27 cellular contexts compared by ENCODE assay signal in the genomic region with DNA sequence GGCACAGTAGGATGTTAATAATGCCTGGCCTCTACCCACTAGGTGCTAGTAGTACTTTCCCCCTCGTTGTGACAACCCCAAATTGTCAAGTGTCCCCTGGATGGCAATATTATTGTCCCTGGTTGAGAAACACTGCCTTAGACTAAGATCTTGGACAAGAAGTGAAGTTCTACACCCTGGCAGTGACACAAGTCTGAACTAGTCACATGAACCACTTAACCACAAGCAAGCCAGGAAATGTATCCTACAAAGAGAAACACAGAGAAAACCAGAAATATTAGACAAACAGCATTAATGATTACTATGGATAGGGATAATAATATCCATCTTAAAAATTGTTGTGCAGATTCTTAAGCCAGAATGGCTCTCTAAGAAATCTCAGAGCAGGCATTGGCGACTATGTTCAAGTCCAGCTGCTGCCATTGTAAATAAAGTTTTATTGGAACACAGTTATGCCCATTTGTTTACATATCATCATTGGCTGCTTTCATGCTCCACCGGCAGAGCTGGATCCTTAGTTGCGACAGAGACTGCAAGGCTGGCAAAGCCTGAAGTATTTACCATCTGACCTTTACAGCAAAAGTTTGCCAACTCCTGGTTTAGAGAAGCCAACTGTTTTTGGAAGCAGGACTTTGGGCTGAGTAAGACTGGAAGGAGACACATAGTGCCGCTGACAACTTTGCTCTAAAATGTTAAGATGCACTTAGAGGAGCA.
DNase-seq lines count a peak whose midpoint lies in the region; ATAC-seq and TF ChIP-seq lines count a peak whose summit lies in the region.
"Had no signal": no experiment of that assay in that cellular context is flagged by ENCODE, and none has a peak within 500 bp of the region (broad histone marks: within the 10 kb centered on the region; RNA-seq: fewer than 3 reads in every experiment).

No MANE protein-coding gene starts in this region.

- peaks cover 3% of the 10 kb centered on the region for H3K4me1 Mint-ChIP-seq in activated T-cell treated with anti-CD3 and anti-CD28 coated beads, Interleukin-2, amount 50 U/mL, for 72 hours (ENCODE audit: low read depth)

- no peak overlapping the region for H3K4me3 ChIP-seq in dorsolateral prefrontal cortex
- H3K4me3 ChIP-seq: ascending aorta, lower lobe of right lung, right atrium auricular region had no signal

- no peaks in the 10 kb centered on the region for H3K9me3 Mint-ChIP-seq in activated T-cell treated with anti-CD3 and anti-CD28 coated beads, Interleukin-2, amount 50 U/mL, for 72 hours
- H3K9me3 Mint-ChIP-seq: CD4-positive, alpha-beta T cell; WTC11 had no signal

- no peak overlapping the region for H3K4me3 Mint-ChIP-seq in activated T-cell treated with anti-CD3 and anti-CD28 coated beads, Interleukin-2, amount 50 U/mL, for 72 hours
- H3K4me3 Mint-ChIP-seq: activated CD8-positive, alpha-beta T cell treated with anti-CD3 and anti-CD28 coated beads, Interleukin-2, amount 10 ng/mL, durations not matched to agents 7 days and 5 days; CD4-positive, alpha-beta T cell; WTC11 had no signal

- no peak overlapping the region for H3K27ac Mint-ChIP-seq in activated T-cell treated with anti-CD3 and anti-CD28 coated beads, Interleukin-2, amount 50 U/mL, for 72 hours
- H3K27ac Mint-ChIP-seq: activated CD8-positive, alpha-beta T cell treated with anti-CD3 and anti-CD28 coated beads, Interleukin-2, amount 10 ng/mL, durations not matched to agents 7 days and 5 days; CD4-positive, alpha-beta T cell; WTC11 had no signal

- DNase-seq in EH (ENCODE audit: low read depth) (peak; percentile 46), HPDE6-E6E7 (ENCODE audit: extremely low spot score) (peak; percentile 7), dorsolateral prefrontal cortex (no peak), omental fat pad (ENCODE audit: low spot score) (no peak), EL (no peak), CD1c-positive myeloid dendritic cell (ENCODE audit: extremely low spot score) (no peak)
- no peak for DNase-seq in activated T-cell treated with anti-CD3 and anti-CD28 coated beads, Interleukin-2, amount 50 U/mL, for 72 hours
- DNase-seq: activated CD8-positive, alpha-beta T cell treated with anti-CD3 and anti-CD28 coated beads, Interleukin-2, amount 10 ng/mL, durations not matched to agents 7 days and 5 days; activated naive CD4-positive, alpha-beta T cell treated with anti-CD3 and anti-CD28 coated beads, Interleukin-2, amount 50 U/mL, for 16 hours; activated T-cell treated with anti-CD3 and anti-CD28 coated beads, Interleukin-2, amount 50 U/mL, for 48 hours; CD4-positive, alpha-beta T cell; DMS 273 treated with DMSO at 0.1 percent for 48 hours; foreskin melanocyte; GF-D8; H7; lower lobe of right lung; NCI-H1436 treated with DMSO at 0.1 percent for 48 hours; NCI-H2171; NCI-H524 treated with DMSO at 0.1 percent for 48 hours; nucleus accumbens; RPMI8226; stimulated activated CD4-positive, alpha-beta T cell treated with anti-CD3 and anti-CD28 coated beads, Interleukin-15, amount 100 ng/mL, for 24 hours had no signal

- peak overlapping the region in 39 of 59 donors; percentile 3 to 88 (median 58) for H3K27ac ChIP-seq in dorsolateral prefrontal cortex
- H3K27ac ChIP-seq: ascending aorta, lower lobe of right lung, right atrium auricular region had no signal

- H3K36me3 Mint-ChIP-seq in activated T-cell treated with anti-CD3 and anti-CD28 coated beads, Interleukin-2, amount 50 U/mL, for 72 hours (ENCODE audit: insufficient read depth in 2 of 2): no peaks in the 10 kb centered on the region
- H3K36me3 Mint-ChIP-seq: WTC11 had no signal

- H3K27me3 ChIP-seq in dorsolateral prefrontal cortex: no peaks in the 10 kb centered on the region
- H3K27me3 ChIP-seq: ascending aorta, right atrium auricular region had no signal

- TF ChIP-seq CTCF in dorsolateral prefrontal cortex (IDR thresholded peaks at IDR 0.05 in 54 of 56, conservative IDR thresholded peaks at IDR 0.05 in 2 of 56; ENCODE audit: low read depth in 1 of 56, partially characterized antibody in 56 of 56) (no peak), omental fat pad (IDR thresholded peaks at IDR 0.05) (no peak)

- peaks cover 6% of the 10 kb centered on the region for H3K27me3 Mint-ChIP-seq in activated T-cell treated with anti-CD3 and anti-CD28 coated beads, Interleukin-2, amount 50 U/mL, for 72 hours (ENCODE audit: low read depth)

- ATAC-seq in omental fat pad (ENCODE audit: low FRiP score) (peak; percentile 43), GM21576 (IDR thresholded peaks at IDR 0.05; ENCODE audit: unreplicated experiment) (no peak)
- ATAC-seq in activated T-cell treated with anti-CD3 and anti-CD28 coated beads, Interleukin-2, amount 50 U/mL, for 72 hours (replicated peaks in 1 of 2): no peak
- ATAC-seq: activated CD8-positive, alpha-beta T cell treated with anti-CD3 and anti-CD28 coated beads, Interleukin-2, amount 10 ng/mL, durations not matched to agents 7 days and 5 days; lower lobe of right lung; SK-N-SH treated with all-trans-retinoic acid at 6 μM for 48 hours; WTC11 had no signal

- intact Hi-C loops in dorsolateral prefrontal cortex (cut with DNase I): loop anchor here in 1 of 2 donors (10.0 kb wide), 1 partner anchor 56 kb away; no protein-coding TSS in a partner anchor

Comparison
In these comparisons a context has a peak if more than half of its experiments do, and no peak if none do; other contexts are left out.
1. DNase-seq: peak in EH (single experiment) and HPDE6-E6E7 (single experiment); none in dorsolateral prefrontal cortex (0 of 10), omental fat pad (single experiment), EL (single experiment), CD1c-positive myeloid dendritic cell (single experiment) and activated T-cell treated with anti-CD3 and anti-CD28 coated beads, Interleukin-2, amount 50 U/mL, for 72 hours (0 of 2).